Comparison of ENCODE assay signal across 21 cellular contexts in genomic region chr18:23805898-23806297, GRCh38.
DNase-seq lines count a peak whose midpoint lies in the region; ATAC-seq and TF ChIP-seq lines count a peak whose summit lies in the region.
"Had no signal": no experiment of that assay in that cellular context is flagged by ENCODE, and none has a peak within 500 bp of the region (broad histone marks: within the 10 kb centered on the region; RNA-seq: fewer than 3 reads in every experiment).

No MANE protein-coding gene starts in this region.

- H3K27ac Mint-ChIP-seq in activated naive CD4-positive, alpha-beta T cell treated with anti-CD3 and anti-CD28 coated beads, Interleukin-2, amount 50 U/mL, for 72 hours, result no peak overlapping the region
- no peak overlapping the region for H3K27ac Mint-ChIP-seq in stimulated activated effector memory CD8-positive, alpha-beta T cell treated with anti-CD3 and anti-CD28 coated beads, Interleukin-12 subunit alpha, Interleukin-12 subunit beta, amount 100 ng/mL, for 72 hours

- ATAC-seq in activated naive CD4-positive, alpha-beta T cell treated with anti-CD3 and anti-CD28 coated beads, Interleukin-2, amount 50 U/mL, for 72 hours, result peak; percentile 29 to 51
- peak; percentile 84 for ATAC-seq in stimulated activated effector memory CD8-positive, alpha-beta T cell treated with anti-CD3 and anti-CD28 coated beads, Interleukin-12 subunit alpha, Interleukin-12 subunit beta, amount 100 ng/mL, for 72 hours
- no peak for ATAC-seq in GM18505 (IDR thresholded peaks at IDR 0.05; ENCODE audit: unreplicated experiment)
- ATAC-seq: HCT116 had no signal

- no peak overlapping the region for H3K4me3 ChIP-seq in astrocyte of the spinal cord (ENCODE audit: low read depth, low read length)
- no peak overlapping the region for H3K4me3 ChIP-seq in fibroblast of pulmonary artery (replicated peaks; ENCODE audit: low read depth, low read length)
- H3K4me3 ChIP-seq: adrenal gland, BLaER1, uterus had no signal

- no peak for DNase-seq in activated naive CD4-positive, alpha-beta T cell treated with anti-CD3 and anti-CD28 coated beads, Interleukin-2, amount 50 U/mL, for 72 hours (ENCODE audit: low spot score in 2 of 2)
- no peak for DNase-seq in activated naive CD4-positive, alpha-beta T cell treated with Interleukin-2 at 50 U/mL for 16 hours
- peak; percentile 63 for DNase-seq in astrocyte of the spinal cord (ENCODE audit: low read depth, low spot score)
- peak; percentile 69 for DNase-seq in fibroblast of pulmonary artery (ENCODE audit: low read depth)
- DNase-seq in stimulated activated effector memory CD8-positive, alpha-beta T cell treated with anti-CD3 and anti-CD28 coated beads, Interleukin-12 subunit alpha, Interleukin-12 subunit beta, amount 100 ng/mL, for 72 hours (ENCODE audit: low spot score in 2 of 2), result no peak
- no peak for DNase-seq in NCI-H1417 treated with DMSO at 0.1 percent for 48 hours (lab: John Stamatoyannopoulos, UW)
- no peak for DNase-seq in NCI-H1694 treated with DMSO at 0.1 percent for 48 hours (lab: John Stamatoyannopoulos, UW)
- DNase-seq: 8988T, adrenal gland, Calu3, foreskin melanocyte, NCI-H1930, NCI-H446, RPMI8226, SK-N-SH, T1000, uterus had no signal

- in situ Hi-C loops in astrocyte of the spinal cord (cut with HindIII; ENCODE audit: low sequenced_read_pairs), result no loop called here

- no peaks in the 10 kb centered on the region for H3K36me3 Mint-ChIP-seq in activated naive CD4-positive, alpha-beta T cell treated with anti-CD3 and anti-CD28 coated beads, Interleukin-2, amount 50 U/mL, for 72 hours
- no peaks in the 10 kb centered on the region for H3K36me3 Mint-ChIP-seq in stimulated activated effector memory CD8-positive, alpha-beta T cell treated with anti-CD3 and anti-CD28 coated beads, Interleukin-12 subunit alpha, Interleukin-12 subunit beta, amount 100 ng/mL, for 72 hours

- H3K9me3 Mint-ChIP-seq in activated naive CD4-positive, alpha-beta T cell treated with anti-CD3 and anti-CD28 coated beads, Interleukin-2, amount 50 U/mL, for 72 hours, result peaks cover 0 to under 1% of the 10 kb centered on the region in 2 donors
- H3K9me3 Mint-ChIP-seq in stimulated activated effector memory CD8-positive, alpha-beta T cell treated with anti-CD3 and anti-CD28 coated beads, Interleukin-12 subunit alpha, Interleukin-12 subunit beta, amount 100 ng/mL, for 72 hours, result no peaks in the 10 kb centered on the region
- H3K9me3 Mint-ChIP-seq: central memory CD8-positive, alpha-beta T cell had no signal

- H3K4me3 Mint-ChIP-seq in stimulated activated effector memory CD8-positive, alpha-beta T cell treated with anti-CD3 and anti-CD28 coated beads, Interleukin-12 subunit alpha, Interleukin-12 subunit beta, amount 100 ng/mL, for 72 hours, result no peak overlapping the region
- H3K4me3 Mint-ChIP-seq: central memory CD8-positive, alpha-beta T cell had no signal

- peaks cover 18% of the 10 kb centered on the region for H3K4me1 Mint-ChIP-seq in stimulated activated effector memory CD8-positive, alpha-beta T cell treated with anti-CD3 and anti-CD28 coated beads, Interleukin-12 subunit alpha, Interleukin-12 subunit beta, amount 100 ng/mL, for 72 hours

- TF ChIP-seq CTCF in astrocyte of the spinal cord (IDR thresholded peaks at IDR 0.05; ENCODE audit: low read depth, low read length) (no peak), fibroblast of pulmonary artery (IDR thresholded peaks at IDR 0.05; ENCODE audit: low read length, missing control alignments) (no peak)

- no peak for TF ChIP-seq POLR2A in GM18505 (IDR thresholded peaks at IDR 0.05; ENCODE audit: borderline replicate concordance, extremely low read depth, insufficient read depth, insufficient read length)

Comparison
In these comparisons a context has a peak if more than half of its experiments do, and no peak if none do; other contexts are left out.
1. DNase-seq: peak in astrocyte of the spinal cord (single experiment) and fibroblast of pulmonary artery (single experiment); none in activated naive CD4-positive, alpha-beta T cell treated with anti-CD3 and anti-CD28 coated beads, Interleukin-2, amount 50 U/mL, for 72 hours (0 of 2), activated naive CD4-positive, alpha-beta T cell treated with Interleukin-2 at 50 U/mL for 16 hours (single experiment), stimulated activated effector memory CD8-positive, alpha-beta T cell treated with anti-CD3 and anti-CD28 coated beads, Interleukin-12 subunit alpha, Interleukin-12 subunit beta, amount 100 ng/mL, for 72 hours (0 of 2), NCI-H1417 treated with DMSO at 0.1 percent for 48 hours (single experiment) and NCI-H1694 treated with DMSO at 0.1 percent for 48 hours (single experiment).